Comparison of ENCODE assay signal across 12 cellular contexts in the genomic region with DNA sequence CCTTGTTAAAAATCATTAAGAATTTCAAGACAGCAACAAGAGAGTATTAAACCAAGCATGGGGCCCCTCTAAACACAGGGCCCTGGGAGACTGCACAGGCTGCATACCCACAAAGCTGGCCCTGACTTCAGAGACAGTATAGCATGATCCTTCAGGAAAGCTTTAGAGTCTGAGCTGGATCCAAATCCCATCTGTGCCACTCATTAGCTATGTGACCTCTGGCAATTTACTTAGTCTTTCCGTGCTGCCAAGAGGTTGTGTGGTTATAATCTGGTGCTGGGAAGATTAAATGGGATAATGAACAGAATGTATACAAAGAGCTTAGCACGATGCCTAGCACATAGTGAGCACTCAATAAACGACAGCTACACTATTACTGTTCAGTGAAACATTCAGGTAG.
"Had no signal": no experiment of that assay in that cellular context is flagged by ENCODE, and none has a peak within 500 bp of the region (broad histone marks: within the 10 kb centered on the region; RNA-seq: fewer than 3 reads in every experiment).

No MANE protein-coding gene starts in this region.

- H3K27ac ChIP-seq: esophagus squamous epithelium, hepatocyte, neutrophil, right lobe of liver had no signal

- H3K4me3 ChIP-seq: esophagus squamous epithelium, hepatocyte, right lobe of liver had no signal

- H2AFZ ChIP-seq: hepatocyte had no signal

- H3K9me3 ChIP-seq: esophagus squamous epithelium, neutrophil, right lobe of liver had no signal

- H3K4me2 ChIP-seq: hepatocyte had no signal

- H3K79me2 ChIP-seq: hepatocyte had no signal

- H3K27me3 ChIP-seq: esophagus squamous epithelium, right lobe of liver had no signal

- H3K36me3 ChIP-seq: esophagus squamous epithelium, neutrophil, right lobe of liver had no signal

- DNase-seq: activated CD4-positive, alpha-beta memory T cell treated with anti-CD3 and anti-CD28 coated beads for 36 hours; activated naive CD4-positive, alpha-beta T cell; esophagus squamous epithelium; foreskin melanocyte; naive thymus-derived CD4-positive, alpha-beta T cell; right lobe of liver; stimulated activated CD4-positive, alpha-beta T cell treated with anti-CD3 and anti-CD28 coated beads, Interleukin-2, amount 100 ng/mL, for 48 hours; stimulated activated naive CD4-positive, alpha-beta T cell treated with Interleukin-2 at 50 U/mL for 16 hours had no signal

- FAIRE-seq: astrocyte, colon had no signal

- ATAC-seq: naive thymus-derived CD4-positive, alpha-beta T cell; right lobe of liver had no signal
